In the genomic region with DNA sequence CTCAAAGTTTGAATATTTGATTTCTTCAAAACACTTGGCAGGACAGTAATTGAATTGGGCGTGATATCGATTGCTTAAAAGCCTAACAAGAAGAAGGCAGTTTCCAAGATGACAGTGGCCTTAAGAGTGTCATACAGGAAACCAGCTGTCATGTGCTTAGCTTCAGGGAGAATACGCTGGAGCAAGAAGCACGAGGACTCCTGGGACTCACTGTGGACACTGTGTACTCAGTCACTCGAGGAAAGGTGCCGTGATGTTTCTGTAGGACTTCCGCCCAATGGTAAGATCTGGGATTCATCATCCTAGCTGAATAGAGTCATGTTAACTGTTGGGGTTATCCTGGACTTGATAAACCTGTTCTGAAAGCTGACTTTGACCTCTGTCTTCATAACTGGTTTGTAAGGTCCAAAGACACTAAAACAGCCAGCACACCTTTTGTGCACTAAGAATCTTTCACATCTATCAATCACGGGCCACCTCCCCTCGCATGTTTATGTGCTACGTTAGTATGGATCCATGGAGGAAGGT, we compare ENCODE assay signal across 24 cellular contexts.
DNase-seq lines count a peak whose midpoint lies in the region; ATAC-seq, FAIRE-seq and TF ChIP-seq lines count a peak whose summit lies in the region.
"Had no signal": no experiment of that assay in that cellular context is flagged by ENCODE, and none has a peak within 500 bp of the region (broad histone marks: within the 10 kb centered on the region; RNA-seq: fewer than 3 reads in every experiment).

No MANE protein-coding gene starts in this region.

- H3K4me3 ChIP-seq in hepatocyte (no peak overlapping the region), small intestine (ENCODE audit: low read depth in 1 of 2, low read length in 2 of 2) (no peak overlapping the region)
- H3K4me3 ChIP-seq: A549, Peyer's patch, SJSA1 had no signal

- WGBS in hepatocyte (ENCODE audit: low lambda C conversion rate, missing lambda C conversion rate), result 84% methylated on average over 10 of the region's 10 CpGs
- WGBS in small intestine, 3 donors, result 21 to 64% (median 44%) methylated on average over 10 of the region's 10 CpGs

- peaks cover 11% of the 10 kb centered on the region for H3K4me1 Mint-ChIP-seq in activated T-helper 17 cell treated with anti-CD3 and anti-CD28 coated beads, Interleukin-2, amount 50 U/mL, for 72 hours
- peaks cover 9% of the 10 kb centered on the region for H3K4me1 Mint-ChIP-seq in T-helper 17 cell

- no peak for TF ChIP-seq POLR2A in GM12891 (IDR thresholded peaks at IDR 0.05; ENCODE audit: low read depth, low read length)

- H3K4me1 ChIP-seq in hepatocyte (ENCODE audit: insufficient read depth), result no peaks in the 10 kb centered on the region
- H3K4me1 ChIP-seq in small intestine (ENCODE audit: control insufficient read depth in 2 of 2, insufficient read depth in 1 of 2, low read depth in 1 of 2, low read length in 1 of 2), result no peaks in the 10 kb centered on the region
- H3K4me1 ChIP-seq: A549, BE2C, SJSA1 had no signal

- TF ChIP-seq CTCF in hepatocyte (IDR thresholded peaks at IDR 0.05; ENCODE audit: poor library complexity), result no peak

- H3K36me3 ChIP-seq in hepatocyte (replicated peaks; ENCODE audit: insufficient read depth, low read depth) (no peaks in the 10 kb centered on the region), small intestine (ENCODE audit: control insufficient read depth in 2 of 2, insufficient read depth in 2 of 2, low read length in 2 of 2) (no peaks in the 10 kb centered on the region)
- H3K36me3 ChIP-seq: BE2C, Peyer's patch, SJSA1 had no signal

- peaks cover 4% of the 10 kb centered on the region for H3K9me3 Mint-ChIP-seq in activated T-helper 17 cell treated with anti-CD3 and anti-CD28 coated beads, Interleukin-2, amount 50 U/mL, for 72 hours

- H3K79me2 ChIP-seq in hepatocyte, result no peaks in the 10 kb centered on the region

- no peak overlapping the region for H2AFZ ChIP-seq in hepatocyte

- no peaks in the 10 kb centered on the region for H3K27me3 Mint-ChIP-seq in activated T-helper 17 cell treated with anti-CD3 and anti-CD28 coated beads, Interleukin-2, amount 50 U/mL, for 72 hours
- no peaks in the 10 kb centered on the region for H3K27me3 Mint-ChIP-seq in T-helper 17 cell

- DNase-seq in GM12891 (ENCODE audit: insufficient read length, low spot score) (no peak), hepatocyte (ENCODE audit: low spot score) (peak; percentile 45), small intestine (peak; percentile 95), SK-N-DZ (ENCODE audit: low spot score) (no peak), T-helper 17 cell (no peak), epidermal melanocyte (ENCODE audit: insufficient read length, low spot score) (no peak)
- DNase-seq: BE2C; CD4-positive, CD25-positive, alpha-beta regulatory T cell; MV-4-11; NCI-H1105 treated with DMSO at 0.1 percent for 48 hours; NCI-H2081; NCI-H2171; NCI-H345; NCI-H524; NCI-H774; NK-92 treated with Interleukin-12 subunit alpha and Interleukin-12 subunit beta, amount 100 ng/mL, for 24 hours had no signal

- H3K4me3 Mint-ChIP-seq in activated T-helper 17 cell treated with anti-CD3 and anti-CD28 coated beads, Interleukin-2, amount 50 U/mL, for 72 hours, result no peak overlapping the region
- no peak overlapping the region for H3K4me3 Mint-ChIP-seq in T-helper 17 cell
- H3K4me3 Mint-ChIP-seq: CD4-positive, CD25-positive, alpha-beta regulatory T cell had no signal

- H3K9me2 ChIP-seq in hepatocyte (replicated peaks; ENCODE audit: insufficient read depth), result no peaks in the 10 kb centered on the region

- no peak for ATAC-seq in activated T-helper 17 cell treated with anti-CD3 and anti-CD28 coated beads, Interleukin-2, amount 50 U/mL, for 72 hours (replicated peaks)
- ATAC-seq in T-helper 17 cell, result no peak
- ATAC-seq: A549, HCT116 had no signal

- FAIRE-seq in GM12891 (lab: Jason Lieb, UNC) (peak; percentile 54), small intestine (lab: Jason Lieb, UNC) (no peak)
- FAIRE-seq: A549, G401.6, H1, HTR-8/SVneo had no signal

- H3K27ac ChIP-seq in hepatocyte (peak overlapping the region; percentile 3), small intestine (ENCODE audit: low read depth in 1 of 2, low read length in 1 of 2) (peak overlapping the region; percentile 32 to 47)
- H3K27ac ChIP-seq: A549, SJSA1 had no signal

- no peaks in the 10 kb centered on the region for H3K36me3 Mint-ChIP-seq in activated T-helper 17 cell treated with anti-CD3 and anti-CD28 coated beads, Interleukin-2, amount 50 U/mL, for 72 hours (ENCODE audit: low read depth)
- no peaks in the 10 kb centered on the region for H3K36me3 Mint-ChIP-seq in T-helper 17 cell (ENCODE audit: low read depth)
- H3K36me3 Mint-ChIP-seq: CD4-positive, CD25-positive, alpha-beta regulatory T cell had no signal

- H3K9me3 ChIP-seq in hepatocyte (ENCODE audit: low read depth) (no peaks in the 10 kb centered on the region), small intestine (ENCODE audit: control insufficient read depth, low read depth) (no peaks in the 10 kb centered on the region), T-helper 17 cell (ENCODE audit: control insufficient read depth, low read length, poor library complexity, severe bottlenecking) (no peaks in the 10 kb centered on the region)
- H3K9me3 ChIP-seq: A549, BE2C, Peyer's patch, SJSA1 had no signal

- H3K27me3 ChIP-seq in hepatocyte (no peaks in the 10 kb centered on the region), small intestine (ENCODE audit: control insufficient read depth in 2 of 2, insufficient read depth in 2 of 2, low read length in 2 of 2) (no peaks in the 10 kb centered on the region)
- H3K27me3 ChIP-seq: BE2C, Peyer's patch, SJSA1 had no signal

- H3K4me2 ChIP-seq in hepatocyte, result no peak overlapping the region
- H3K4me2 ChIP-seq: A549 had no signal

- H4K20me1 ChIP-seq in hepatocyte (ENCODE audit: insufficient read depth, poor library complexity, severe bottlenecking), result no peaks in the 10 kb centered on the region

- H3K27ac Mint-ChIP-seq in activated T-helper 17 cell treated with anti-CD3 and anti-CD28 coated beads, Interleukin-2, amount 50 U/mL, for 72 hours, result peak overlapping the region; percentile 29
- H3K27ac Mint-ChIP-seq in T-helper 17 cell, result no peak overlapping the region
- H3K27ac Mint-ChIP-seq: CD4-positive, CD25-positive, alpha-beta regulatory T cell had no signal

TF ChIP-seq in GM12891, 5 proteins besides CTCF, POLR2A, EP300 and RAD21:
- TF ChIP-seq POU2F2 (IDR thresholded peaks at IDR 0.05; ENCODE audit: low read depth, low read length) (no peak), SPI1 (IDR thresholded peaks at IDR 0.05; ENCODE audit: low read depth, low read length) (no peak), TAF1 (IDR thresholded peaks at IDR 0.05; ENCODE audit: low read depth, low read length) (no peak), PAX5 (IDR thresholded peaks at IDR 0.05; ENCODE audit: insufficient read depth, low read length, severe bottlenecking) (no peak)

Comparison
In these comparisons a context has a peak if more than half of its experiments do, and no peak if none do; other contexts are left out.
1. DNase-seq: peak in hepatocyte (single experiment) and small intestine (single experiment); none in GM12891 (single experiment), SK-N-DZ (single experiment), T-helper 17 cell (0 of 3) and epidermal melanocyte (single experiment).